Comparison of ENCODE assay signal across 18 cellular contexts in genomic region chr4:135192746-135193535, GRCh38.
"Had no signal": no experiment of that assay in that cellular context is flagged by ENCODE, and none has a peak within 500 bp of the region (broad histone marks: within the 10 kb centered on the region; RNA-seq: fewer than 3 reads in every experiment).

No MANE protein-coding gene starts in this region.

- DNase-seq: activated CD4-positive, alpha-beta T cell treated with anti-CD3 and anti-CD28 coated beads, Interleukin-2, amount 50 U/mL, for 1 hour; activated CD4-positive, CD25-positive, alpha-beta regulatory T cell treated with anti-CD3 and anti-CD28 coated beads, Interleukin-2, amount 50 U/mL, for 72 hours; activated CD8-positive, alpha-beta memory T cell treated with anti-CD3 and anti-CD28 coated beads, Interleukin-2, amount 50 U/mL, for 4 hours; activated effector memory CD4-positive, alpha-beta T cell treated with Interleukin-2 at 50 U/mL for 16 hours; activated T-cell treated with anti-CD3 and anti-CD28 coated beads, Interleukin-2, amount 50 U/mL, for 4 hours; body of pancreas; caudate nucleus; colonic mucosa; erythroblast; hippocampal formation; islet precursor cell; left colon; lower lobe of right lung; nucleus accumbens; stimulated activated naive CD8-positive, alpha-beta T cell treated with anti-CD3 and anti-CD28 coated beads, Interleukin-15, amount 100 ng/mL, for 72 hours; T-helper 2 cell; trophoblast cell had no signal

- ATAC-seq: activated T-cell treated with anti-CD3 and anti-CD28 coated beads, Interleukin-2, amount 50 U/mL, for 4 hours; body of pancreas; left colon; lower lobe of right lung; stimulated activated naive CD8-positive, alpha-beta T cell treated with anti-CD3 and anti-CD28 coated beads, Interleukin-15, amount 100 ng/mL, for 72 hours had no signal

- H3K4me3 ChIP-seq: body of pancreas, colonic mucosa, lower lobe of right lung, vagina had no signal
